Comparison of ENCODE assay signal across 8 cellular contexts in genomic region chr5:65213921-65214525, GRCh38.
DNase-seq lines count a peak whose midpoint lies in the region; ATAC-seq and TF ChIP-seq lines count a peak whose summit lies in the region.

No MANE protein-coding gene starts in this region.

- H3K27ac Mint-ChIP-seq in CD14-positive monocyte: peak overlapping the region in 2 of 7 donors; percentile 38 to 60
- no peak overlapping the region for H3K27ac Mint-ChIP-seq in effector memory CD8-positive, alpha-beta T cell

- H3K4me1 Mint-ChIP-seq in CD14-positive monocyte: no peaks in the 10 kb centered on the region
- H3K4me1 Mint-ChIP-seq in effector memory CD8-positive, alpha-beta T cell (ENCODE audit: low read depth in 2 of 2): no peaks in the 10 kb centered on the region

- peaks cover 0 to 3% (median 0%) of the 10 kb centered on the region in 7 donors for H3K9me3 Mint-ChIP-seq in CD14-positive monocyte
- H3K9me3 Mint-ChIP-seq in effector memory CD8-positive, alpha-beta T cell: no peaks in the 10 kb centered on the region

- ATAC-seq in left lobe of liver (peak; percentile 98), GM21526 (IDR thresholded peaks at IDR 0.05; ENCODE audit: low FRiP score, unreplicated experiment) (no peak), gastroesophageal sphincter (no peak)
- ATAC-seq in effector memory CD8-positive, alpha-beta T cell (replicated peaks): no peak

- DNase-seq in CD14-positive monocyte (ENCODE audit: low spot score): peak; percentile 22
- peak; percentile 51 for DNase-seq in HuH-7 (ENCODE audit: low spot score)
- peak; percentile 38 for DNase-seq in amniotic epithelial cell (ENCODE audit: low read depth)
- peak; percentile 45 for DNase-seq in left lobe of liver (ENCODE audit: low spot score)
- no peak for DNase-seq in effector memory CD8-positive, alpha-beta T cell
- no peak for DNase-seq in cerebellum (ENCODE audit: low spot score)

- no peaks in the 10 kb centered on the region for H3K36me3 ChIP-seq in gastroesophageal sphincter

- no peaks in the 10 kb centered on the region for H3K4me1 ChIP-seq in gastroesophageal sphincter

- TF ChIP-seq CTCF in CD14-positive monocyte (IDR thresholded peaks at IDR 0.05) (peak; percentile 9), gastroesophageal sphincter (IDR thresholded peaks at IDR 0.05) (peak in 2 of 4 experiments; percentile 27 to 48)

- H3K27me3 ChIP-seq in gastroesophageal sphincter: no peaks in the 10 kb centered on the region

- H3K27me3 Mint-ChIP-seq in CD14-positive monocyte (ENCODE audit: low read depth in 3 of 3): peaks cover 0 to 4% (median 0%) of the 10 kb centered on the region in 3 donors
- no peaks in the 10 kb centered on the region for H3K27me3 Mint-ChIP-seq in effector memory CD8-positive, alpha-beta T cell

- TF ChIP-seq EP300 in gastroesophageal sphincter (IDR thresholded peaks at IDR 0.05): no peak

- H3K27ac ChIP-seq in gastroesophageal sphincter: no peak overlapping the region

- no peak overlapping the region for H3K4me3 Mint-ChIP-seq in CD14-positive monocyte
- no peak overlapping the region for H3K4me3 Mint-ChIP-seq in effector memory CD8-positive, alpha-beta T cell

- H3K4me3 ChIP-seq in gastroesophageal sphincter: no peak overlapping the region

- 83 to 89% methylated on average over 5 to 6 of the region's 6 CpGs for WGBS in gastroesophageal sphincter (ENCODE audit: low coverage in 1 of 2), 2 donors

- H3K36me3 Mint-ChIP-seq in CD14-positive monocyte: no peaks in the 10 kb centered on the region
- H3K36me3 Mint-ChIP-seq in effector memory CD8-positive, alpha-beta T cell (ENCODE audit: insufficient read depth): no peaks in the 10 kb centered on the region

- no peaks in the 10 kb centered on the region for H3K9me3 ChIP-seq in gastroesophageal sphincter

- TF ChIP-seq POLR2A in gastroesophageal sphincter (IDR thresholded peaks at IDR 0.05): no peak

- intact Hi-C loops in CD14-positive monocyte (cut with micrococcal nuclease): no loop called here

Comparison
In these comparisons a context has a peak if more than half of its experiments do, and no peak if none do; other contexts are left out.
1. DNase-seq: peak in CD14-positive monocyte (single experiment), HuH-7 (single experiment), amniotic epithelial cell (single experiment) and left lobe of liver (single experiment); none in effector memory CD8-positive, alpha-beta T cell (0 of 3) and cerebellum (single experiment).